In genomic region chr1:228417061-228417460, GRCh38 we compare ENCODE assay signal across 10 cellular contexts. TPM values are rescaled to one million over a fixed set of nuclear protein-coding genes. Genes with fewer than 3 reads are reported as not detected.
DNase-seq lines count a peak whose midpoint lies in the region; ATAC-seq and TF ChIP-seq lines count a peak whose summit lies in the region.
"Had no signal": no experiment of that assay in that cellular context is flagged by ENCODE, and none has a peak within 500 bp of the region (broad histone marks: within the 10 kb centered on the region; RNA-seq: fewer than 3 reads in every experiment).

No MANE protein-coding gene starts in this region.

- H3K9me2 ChIP-seq in MM.1S (replicated peaks; ENCODE audit: insufficient read depth, low read length): no peaks in the 10 kb centered on the region

- H3K4me1 ChIP-seq in mesenchymal stem cell (ENCODE audit: control insufficient read depth, insufficient read depth, low read depth, low read length): peaks cover 21% of the 10 kb centered on the region
- peaks cover 5 to 11% of the 10 kb centered on the region in 2 donors for H3K4me1 ChIP-seq in uterus
- H3K4me1 ChIP-seq in MM.1S (ENCODE audit: low read length): no peaks in the 10 kb centered on the region
- H3K4me1 ChIP-seq in ascending aorta: peaks cover 6 to 10% of the 10 kb centered on the region in 2 donors
- H3K4me1 ChIP-seq: BLaER1 treated with 17β-estradiol and CSF1 and Interleukin-3, amounts not matched to agents 10 nM and 100 nM had no signal

- H3K4me3 Mint-ChIP-seq in stimulated activated naive CD8-positive, alpha-beta T cell treated with anti-CD3 and anti-CD28 coated beads, Interleukin-15, amount 100 ng/mL, for 72 hours: peak overlapping the region; percentile 42 to 93
- H3K4me3 Mint-ChIP-seq in dendritic cell treated with granulocyte-macrophage colony-stimulating factor and Interleukin-4, amounts not matched to agents 40 ng/mL and 50 ng/mL, for 4 days: no peak overlapping the region

- peaks cover 29 to 42% of the 10 kb centered on the region in 2 experiments for H3K27me3 ChIP-seq in mesenchymal stem cell (ENCODE audit: control insufficient read depth in 1 of 2, insufficient read depth in 1 of 2, low read length in 2 of 2)
- peaks cover 2 to 4% of the 10 kb centered on the region in 2 donors for H3K27me3 ChIP-seq in uterus
- no peaks in the 10 kb centered on the region for H3K27me3 ChIP-seq in MM.1S (replicated peaks; ENCODE audit: insufficient read depth, low read length)
- peaks cover 19% of the 10 kb centered on the region for H3K27me3 ChIP-seq in ascending aorta

- TF ChIP-seq POLR2A in uterus (IDR thresholded peaks at IDR 0.05): no peak

- H2AFZ ChIP-seq in mesenchymal stem cell (ENCODE audit: low read depth, low read length): no peak overlapping the region
- no peak overlapping the region for H2AFZ ChIP-seq in MM.1S (ENCODE audit: low read length)

- peak overlapping the region in 1 of 2 donors; percentile 38 for H3K27ac Mint-ChIP-seq in stimulated activated naive CD8-positive, alpha-beta T cell treated with anti-CD3 and anti-CD28 coated beads, Interleukin-15, amount 100 ng/mL, for 72 hours
- H3K27ac Mint-ChIP-seq in dendritic cell treated with granulocyte-macrophage colony-stimulating factor and Interleukin-4, amounts not matched to agents 40 ng/mL and 50 ng/mL, for 4 days: peak overlapping the region; percentile 40

- TF ChIP-seq CTCF in uterus (IDR thresholded peaks at IDR 0.05) (no peak), MM.1S (IDR thresholded peaks at IDR 0.05; ENCODE audit: low read length) (no peak), ascending aorta (IDR thresholded peaks at IDR 0.05) (no peak)

- H3K9me3 Mint-ChIP-seq in stimulated activated naive CD8-positive, alpha-beta T cell treated with anti-CD3 and anti-CD28 coated beads, Interleukin-15, amount 100 ng/mL, for 72 hours: no peaks in the 10 kb centered on the region
- H3K9me3 Mint-ChIP-seq in dendritic cell treated with granulocyte-macrophage colony-stimulating factor and Interleukin-4, amounts not matched to agents 40 ng/mL and 50 ng/mL, for 4 days: no peaks in the 10 kb centered on the region

- no peak overlapping the region for H3K4ac ChIP-seq in mesenchymal stem cell (ENCODE audit: low read depth in 1 of 2, low read length in 2 of 2)

- H2BK5ac ChIP-seq in mesenchymal stem cell (ENCODE audit: low read depth, low read length, poor library complexity, severe bottlenecking): no peak overlapping the region

- no peak overlapping the region for H3K4me3 ChIP-seq in mesenchymal stem cell (ENCODE audit: insufficient read depth in 1 of 2, low read depth in 1 of 2, low read length in 2 of 2)
- H3K4me3 ChIP-seq in uterus: peak overlapping the region in 1 of 2 donors; percentile 32
- no peak overlapping the region for H3K4me3 ChIP-seq in MM.1S (ENCODE audit: low read length)
- H3K4me3 ChIP-seq in ascending aorta: no peak overlapping the region
- H3K4me3 ChIP-seq: BLaER1 treated with 17β-estradiol and CSF1 and Interleukin-3, amounts not matched to agents 10 nM and 100 nM had no signal

- no peak overlapping the region for H3K18ac ChIP-seq in mesenchymal stem cell (ENCODE audit: low read depth in 1 of 2, low read length in 2 of 2)

- peak overlapping the region in 1 of 2 experiments; percentile 57 for H2BK12ac ChIP-seq in mesenchymal stem cell (ENCODE audit: low read length in 2 of 2)

- H3K79me1 ChIP-seq in mesenchymal stem cell (replicated peaks; ENCODE audit: low read length, poor library complexity, severe bottlenecking): no peaks in the 10 kb centered on the region

- H3K36me3 Mint-ChIP-seq in dendritic cell treated with granulocyte-macrophage colony-stimulating factor and Interleukin-4, amounts not matched to agents 40 ng/mL and 50 ng/mL, for 4 days (ENCODE audit: low read depth): peaks cover 1% of the 10 kb centered on the region

- 56% methylated on average over 12 of the region's 12 CpGs for WGBS in mesenchymal stem cell

- H3K27me3 Mint-ChIP-seq in stimulated activated naive CD8-positive, alpha-beta T cell treated with anti-CD3 and anti-CD28 coated beads, Interleukin-15, amount 100 ng/mL, for 72 hours: peaks cover 40% of the 10 kb centered on the region
- peaks cover 80% of the 10 kb centered on the region for H3K27me3 Mint-ChIP-seq in dendritic cell treated with granulocyte-macrophage colony-stimulating factor and Interleukin-4, amounts not matched to agents 40 ng/mL and 50 ng/mL, for 4 days

- H3K23ac ChIP-seq in mesenchymal stem cell (ENCODE audit: low read length in 2 of 2): peak overlapping the region in 1 of 2 experiments; percentile 85

- no peak overlapping the region for H3K27ac ChIP-seq in mesenchymal stem cell (ENCODE audit: low read length, poor library complexity, severe bottlenecking)
- no peak overlapping the region for H3K27ac ChIP-seq in uterus
- no peak overlapping the region for H3K27ac ChIP-seq in MM.1S (ENCODE audit: low read length)
- no peak overlapping the region for H3K27ac ChIP-seq in ascending aorta
- H3K27ac ChIP-seq: BLaER1 treated with 17β-estradiol and CSF1 and Interleukin-3, amounts not matched to agents 10 nM and 100 nM had no signal

- no peak overlapping the region for H2AK5ac ChIP-seq in mesenchymal stem cell (ENCODE audit: low read length, severe bottlenecking)

- H3K36me3 ChIP-seq in mesenchymal stem cell (ENCODE audit: control insufficient read depth in 1 of 2, insufficient read depth in 2 of 2, low read depth in 1 of 2, low read length in 2 of 2) (peaks cover 0 to 18% of the 10 kb centered on the region in 2 experiments), uterus (no peaks in the 10 kb centered on the region), MM.1S (replicated peaks; ENCODE audit: insufficient read depth, low read length) (no peaks in the 10 kb centered on the region), ascending aorta (no peaks in the 10 kb centered on the region)

- peaks cover 33% of the 10 kb centered on the region for H3K4me1 Mint-ChIP-seq in stimulated activated naive CD8-positive, alpha-beta T cell treated with anti-CD3 and anti-CD28 coated beads, Interleukin-15, amount 100 ng/mL, for 72 hours
- peaks cover 21% of the 10 kb centered on the region for H3K4me1 Mint-ChIP-seq in dendritic cell treated with granulocyte-macrophage colony-stimulating factor and Interleukin-4, amounts not matched to agents 40 ng/mL and 50 ng/mL, for 4 days (ENCODE audit: low read depth)

- no peak overlapping the region for H4K8ac ChIP-seq in mesenchymal stem cell (ENCODE audit: low read length)

- no peak overlapping the region for H3K4me2 ChIP-seq in mesenchymal stem cell (ENCODE audit: low read length, poor library complexity, severe bottlenecking)
- no peak overlapping the region for H3K4me2 ChIP-seq in MM.1S (ENCODE audit: low read depth, low read length)
- H3K4me2 ChIP-seq: BLaER1 treated with 17β-estradiol and CSF1 and Interleukin-3, amounts not matched to agents 10 nM and 100 nM had no signal

- H3K9ac ChIP-seq in mesenchymal stem cell (ENCODE audit: low read length) (no peak overlapping the region), MM.1S (ENCODE audit: low read length) (no peak overlapping the region)
- H3K9ac ChIP-seq: BLaER1 treated with 17β-estradiol and CSF1 and Interleukin-3, amounts not matched to agents 10 nM and 100 nM had no signal

- H4K91ac ChIP-seq in mesenchymal stem cell (ENCODE audit: low read length): no peak overlapping the region

- H3K79me2 ChIP-seq in MM.1S (ENCODE audit: low read length): no peaks in the 10 kb centered on the region

- H4K20me1 ChIP-seq in MM.1S (ENCODE audit: insufficient read depth, low read length): no peaks in the 10 kb centered on the region

- H3F3A ChIP-seq in MM.1S (ENCODE audit: insufficient read depth, low read length): no peaks in the 10 kb centered on the region

- H2BK15ac ChIP-seq in mesenchymal stem cell (ENCODE audit: low read depth, poor library complexity, severe bottlenecking): peak overlapping the region; percentile 26

- H3K14ac ChIP-seq in mesenchymal stem cell (ENCODE audit: low read length in 2 of 2): no peak overlapping the region

- intact Hi-C loops in dendritic cell treated with granulocyte-macrophage colony-stimulating factor and Interleukin-4, amounts not matched to agents 40 ng/mL and 50 ng/mL, for 4 days (cut with micrococcal nuclease): no loop called here
- intact Hi-C loops in uterus (cut with DNase I; ENCODE audit: low total_unique reads): no loop called here
- intact Hi-C loops in ascending aorta (cut with DNase I): no loop called here

- ATAC-seq in stimulated activated naive CD8-positive, alpha-beta T cell treated with anti-CD3 and anti-CD28 coated beads, Interleukin-15, amount 100 ng/mL, for 72 hours: peak; percentile 5
- no peak for ATAC-seq in stimulated activated naive CD8-positive, alpha-beta T cell treated with anti-CD3 and anti-CD28 coated beads, Interleukin-15, Interleukin-2, amounts not matched to agents 100 U/mL and 50 U/mL, for 24 hours
- ATAC-seq in GM21576 (IDR thresholded peaks at IDR 0.05; ENCODE audit: unreplicated experiment): no peak

- no peaks in the 10 kb centered on the region for H3K9me3 ChIP-seq in mesenchymal stem cell (ENCODE audit: control insufficient read depth, low read length)
- H3K9me3 ChIP-seq in uterus: no peaks in the 10 kb centered on the region
- H3K9me3 ChIP-seq in MM.1S (replicated peaks; ENCODE audit: insufficient read depth, low read length): no peaks in the 10 kb centered on the region
- no peaks in the 10 kb centered on the region for H3K9me3 ChIP-seq in ascending aorta

- no peak for DNase-seq in stimulated activated naive CD8-positive, alpha-beta T cell treated with anti-CD3 and anti-CD28 coated beads, Interleukin-15, amount 100 ng/mL, for 72 hours
- DNase-seq in stimulated activated naive CD8-positive, alpha-beta T cell treated with anti-CD3 and anti-CD28 coated beads, Interleukin-15, Interleukin-2, amounts not matched to agents 100 U/mL and 50 U/mL, for 24 hours: no peak
- no peak for DNase-seq in mesenchymal stem cell
- DNase-seq in uterus: no peak
- DNase-seq in MM.1S: no peak
- no peak for DNase-seq in ascending aorta (ENCODE audit: low spot score in 2 of 2)
- DNase-seq: small intestine had no signal

- peak overlapping the region; percentile 22 for H2BK120ac ChIP-seq in mesenchymal stem cell (ENCODE audit: low read depth, low read length)

RNA-seq across cellular contexts. Expression of gene TRIM17, which starts 0.4 kb away (rescaled TPM):
- polyA plus RNA-seq in mesenchymal stem cell (2013, experiment 1 of 2): 1.9 TPM
- 1.7 TPM for polyA plus RNA-seq in mesenchymal stem cell (2013, experiment 2 of 2)
- total RNA-seq in uterus (1 to 10 TPM in 2 of 4 donors, not detected in 2; 3.2 to 5.9 TPM), ascending aorta (not detected)

RNA-seq across cellular contexts. Expression of gene TRIM11, which starts 10.4 kb away (rescaled TPM):
- 16.3 TPM for polyA plus RNA-seq in mesenchymal stem cell (2013, experiment 1 of 2)
- 15.1 TPM for polyA plus RNA-seq in mesenchymal stem cell (2013, experiment 2 of 2)
- total RNA-seq in uterus (10 to 100 TPM in 2 of 4 donors, 1 to 10 TPM in 2; 3.3 to 20.9 (median 11.7) TPM), ascending aorta (73.3 TPM)
